Comparison of ENCODE assay signal across 11 cellular contexts in genomic region chr11:1460396-1460795, GRCh38. TPM values are rescaled to one million over a fixed set of nuclear protein-coding genes. Genes with fewer than 3 reads are reported as not detected.
DNase-seq lines count a peak whose midpoint lies in the region; ATAC-seq and TF ChIP-seq lines count a peak whose summit lies in the region.
"Had no signal": no experiment of that assay in that cellular context is flagged by ENCODE, and none has a peak within 500 bp of the region (broad histone marks: within the 10 kb centered on the region; RNA-seq: fewer than 3 reads in every experiment).

No MANE protein-coding gene starts in this region.

- H3K36me3 ChIP-seq in gastroesophageal sphincter (peaks cover 0 to 27% of the 10 kb centered on the region in 2 donors), mucosa of descending colon (ENCODE audit: low read depth) (no peaks in the 10 kb centered on the region), thyroid gland (no peaks in the 10 kb centered on the region), trophoblast cell (ENCODE audit: control insufficient read depth in 1 of 2, insufficient read depth in 2 of 2, low read length in 2 of 2) (no peaks in the 10 kb centered on the region)

- whole genome bisulfite sequencing in gastroesophageal sphincter (ENCODE audit: low coverage in 1 of 2), 2 donors = no CpG with 5 or more reads among the region's 29 CpGs
- 36 to 46% methylated on average over 15 to 22 of the region's 29 CpGs for WGBS in thyroid gland, 2 donors
- WGBS in trophoblast cell (ENCODE audit: extremely low coverage, insufficient coverage, insufficient read length) = no CpG with 5 or more reads among the region's 29 CpGs

- no peak overlapping the region for H2BK5ac ChIP-seq in trophoblast cell (ENCODE audit: low read depth, low read length, poor library complexity)

- peaks cover 0 to 69% (median 31%) of the 10 kb centered on the region in 3 donors for H3K4me1 ChIP-seq in gastroesophageal sphincter
- peaks cover 11% of the 10 kb centered on the region for H3K4me1 ChIP-seq in mucosa of descending colon (ENCODE audit: low read depth)
- peaks cover 21 to 42% of the 10 kb centered on the region in 2 donors for H3K4me1 ChIP-seq in thyroid gland
- H3K4me1 ChIP-seq in trophoblast cell (ENCODE audit: control insufficient read depth in 1 of 2, insufficient read depth in 2 of 2, low read length in 2 of 2) = no peaks in the 10 kb centered on the region

- H2BK120ac ChIP-seq in trophoblast cell (ENCODE audit: insufficient read depth, low read length, poor library complexity) = no peak overlapping the region

- H3K4ac ChIP-seq in trophoblast cell (ENCODE audit: low read depth, low read length) = no peak overlapping the region

- no peak overlapping the region for H2AFZ ChIP-seq in trophoblast cell (ENCODE audit: insufficient read depth, low read length, poor library complexity)

- H4K12ac ChIP-seq in trophoblast cell (ENCODE audit: low read depth, low read length) = no peak overlapping the region

- intact Hi-C loops in mucosa of descending colon (cut with DNase I, micrococcal nuclease) (loop anchor here in 1 of 2 donors (10.0 kb wide), 1 partner anchor 54 kb away; no protein-coding TSS in a partner anchor), thyroid gland (cut with DNase I) (loop anchor here (5.0 kb wide), 1 partner anchor 42 kb away; no protein-coding TSS in a partner anchor)

- no peak overlapping the region for H3K18ac ChIP-seq in trophoblast cell (ENCODE audit: low read length)

- H3K79me2 ChIP-seq in trophoblast cell (ENCODE audit: control insufficient read depth, insufficient read depth, low read length, poor library complexity) = no peaks in the 10 kb centered on the region

- no peak overlapping the region for H3K4me2 ChIP-seq in trophoblast cell (ENCODE audit: low read length)
- H3K4me2 ChIP-seq: BLaER1 treated with 17β-estradiol and CSF1 and Interleukin-3, amounts not matched to agents 10 nM and 100 nM had no signal

- no peak for TF ChIP-seq CTCF in gastroesophageal sphincter (IDR thresholded peaks at IDR 0.05)
- TF ChIP-seq CTCF in mucosa of descending colon (IDR thresholded peaks at IDR 0.05) = no peak
- no peak for TF ChIP-seq CTCF in thyroid gland (IDR thresholded peaks at IDR 0.05)

- H3K9ac ChIP-seq in trophoblast cell (ENCODE audit: low read length) = no peak overlapping the region
- H3K9ac ChIP-seq: BLaER1 treated with 17β-estradiol and CSF1 and Interleukin-3, amounts not matched to agents 10 nM and 100 nM had no signal

- no peaks in the 10 kb centered on the region for H3K9me3 ChIP-seq in gastroesophageal sphincter
- H3K9me3 ChIP-seq in mucosa of descending colon = no peaks in the 10 kb centered on the region
- no peaks in the 10 kb centered on the region for H3K9me3 ChIP-seq in thyroid gland
- H3K9me3 ChIP-seq in trophoblast cell (ENCODE audit: insufficient read depth, low read depth, low read length) = no peaks in the 10 kb centered on the region

- TF ChIP-seq POLR2A in gastroesophageal sphincter (IDR thresholded peaks at IDR 0.05) (no peak), thyroid gland (IDR thresholded peaks at IDR 0.05) (no peak)

- H3K27me3 ChIP-seq in gastroesophageal sphincter = no peaks in the 10 kb centered on the region
- no peaks in the 10 kb centered on the region for H3K27me3 ChIP-seq in thyroid gland
- no peaks in the 10 kb centered on the region for H3K27me3 ChIP-seq in trophoblast cell (ENCODE audit: insufficient read depth, low read length)
- H3K27me3 ChIP-seq: BLaER1 treated with 17β-estradiol and CSF1 and Interleukin-3, amounts not matched to agents 10 nM and 100 nM had no signal

- H3K27ac ChIP-seq in angular gyrus (ENCODE audit: low read depth, low read length) (peak overlapping the region; percentile 74), gastroesophageal sphincter (peak overlapping the region; percentile 83 to 93 (median 92)), thyroid gland (peak overlapping the region; percentile 61 to 75 (median 67)), trophoblast cell (ENCODE audit: low read depth, low read length) (no peak overlapping the region)
- H3K27ac ChIP-seq: BLaER1 treated with 17β-estradiol and CSF1 and Interleukin-3, amounts not matched to agents 10 nM and 100 nM had no signal

- peak; percentile 65 for TF ChIP-seq EP300 in gastroesophageal sphincter (IDR thresholded peaks at IDR 0.05)

- no peak overlapping the region for H4K91ac ChIP-seq in trophoblast cell (ENCODE audit: low read depth, low read length)

- H3K4me3 ChIP-seq in gastroesophageal sphincter (peak overlapping the region; percentile 0 to 50), mucosa of descending colon (no peak overlapping the region), thyroid gland (replicated peaks in 1 of 3) (no peak overlapping the region), trophoblast cell (ENCODE audit: low read depth, low read length) (no peak overlapping the region)
- H3K4me3 ChIP-seq: BLaER1 treated with 17β-estradiol and CSF1 and Interleukin-3, amounts not matched to agents 10 nM and 100 nM had no signal

- no peak overlapping the region for H4K8ac ChIP-seq in trophoblast cell (ENCODE audit: low read depth, low read length)

- H3K79me1 ChIP-seq in trophoblast cell (ENCODE audit: low read length) = no peaks in the 10 kb centered on the region

- DNase-seq in mucosa of descending colon = peak in 2 of 3 donors; percentile 38 to 52
- peak; percentile 83 to 92 for DNase-seq in thyroid gland
- DNase-seq in T1000 (lab: John Stamatoyannopoulos, UW) = no peak
- DNase-seq in trophoblast cell = no peak
- DNase-seq: NCI-H2107; stimulated activated CD4-positive, alpha-beta T cell treated with anti-CD3 and anti-CD28 coated beads, Interleukin-15, amount 100 ng/mL, for 24 hours had no signal

- H3K14ac ChIP-seq in trophoblast cell (ENCODE audit: low read length) = no peak overlapping the region

- no peak overlapping the region for H3K23ac ChIP-seq in trophoblast cell (ENCODE audit: low read length)

- ATAC-seq in gastroesophageal sphincter (peak; percentile 61), mucosa of descending colon (peak; percentile 5), HG02870 (IDR thresholded peaks at IDR 0.05; ENCODE audit: unreplicated experiment) (no peak)
- ATAC-seq in activated CD4-positive, CD25-positive, alpha-beta regulatory T cell treated with anti-CD3 and anti-CD28 coated beads, Interleukin-2, amount 50 U/mL, for 24 hours = no peak

- H2AK5ac ChIP-seq in trophoblast cell (ENCODE audit: low read length) = no peak overlapping the region

- no peak overlapping the region for H2BK12ac ChIP-seq in trophoblast cell (ENCODE audit: low read length)

RNA-seq across cellular contexts. Expression of gene MOB2, which starts 26.2 kb away (rescaled TPM):
- 100 to 1,000 TPM in 2 of 4 donors, 10 to 100 TPM in 2; 59.6 to 103 (median 87.8) TPM for total RNA-seq in gastroesophageal sphincter
- total RNA-seq in mucosa of descending colon = 100 to 1,000 TPM in 1 of 3 donors, 10 to 100 TPM in 2; 54.9 to 108 (median 61.5) TPM
- total RNA-seq in thyroid gland = 10 to 100 TPM; 25.6 to 45.8 (median 30.1) TPM
- 17.4 and 19.5 TPM in 2 replicates for polyA plus RNA-seq in trophoblast cell (2013)

Comparison
In these comparisons a context has a peak if more than half of its experiments do, and no peak if none do; other contexts are left out.
1. ATAC-seq: peak in gastroesophageal sphincter (single experiment) and mucosa of descending colon (single experiment); none in activated CD4-positive, CD25-positive, alpha-beta regulatory T cell treated with anti-CD3 and anti-CD28 coated beads, Interleukin-2, amount 50 U/mL, for 24 hours (0 of 2) and HG02870 (single experiment).
2. H3K4me3 ChIP-seq: peak in gastroesophageal sphincter (2 of 2); none in mucosa of descending colon (single experiment), thyroid gland (0 of 3) and trophoblast cell (single experiment).
3. DNase-seq: peak in mucosa of descending colon (2 of 3) and thyroid gland (2 of 2); none in T1000 (single experiment) and trophoblast cell (0 of 2).